16 cellular contexts compared by ENCODE assay signal in genomic region chr9:129775443-129775842, GRCh38. TPM values are rescaled to one million over a fixed set of nuclear protein-coding genes. Genes with fewer than 3 reads are reported as not detected.
DNase-seq lines count a peak whose midpoint lies in the region; ATAC-seq and TF ChIP-seq lines count a peak whose summit lies in the region.
"Had no signal": no experiment of that assay in that cellular context is flagged by ENCODE, and none has a peak within 500 bp of the region (broad histone marks: within the 10 kb centered on the region; RNA-seq: fewer than 3 reads in every experiment).

No MANE protein-coding gene starts in this region.

- DNase-seq in H4 (ENCODE audit: low spot score) (peak; percentile 37), neuronal stem cell (ENCODE audit: low spot score) (no peak), Right ventricle myocardium inferior (ENCODE audit: missing footprints) (no peak), right lobe of liver (no peak)
- no peak for DNase-seq in activated T-helper 2 cell treated with anti-CD3 and anti-CD28 coated beads, Interferon-gamma antibody, Interleukin-2, Interleukin-4, amounts not matched to agents 10 μg/mL and 5 μg/mL and 100 μg/mL, durations not matched to agents 14 hours and 24 hours and 36 hours (ENCODE audit: low spot score)
- DNase-seq: CD8-positive, alpha-beta T cell; NCI-H1092 treated with DMSO at 0.1 percent for 48 hours; NCI-H1694; NCI-H2227 treated with DMSO at 0.1 percent for 48 hours; NCI-H524; SHP77 treated with DMSO at 0.1 percent for 48 hours had no signal

- H2BK15ac ChIP-seq in neuronal stem cell (ENCODE audit: low read length): no peak overlapping the region

- H3K4me3 Mint-ChIP-seq in activated T-helper 2 cell treated with anti-CD3 and anti-CD28 coated beads, Interferon-gamma antibody, Interleukin-2, Interleukin-4, amounts not matched to agents 10 μg/mL and 5 μg/mL and 100 μg/mL, durations not matched to agents 14 hours and 24 hours and 36 hours (ENCODE audit: low read depth): no peak overlapping the region
- H3K4me3 Mint-ChIP-seq: CD8-positive, alpha-beta T cell; H9 had no signal

- H2AK5ac ChIP-seq in neuronal stem cell (ENCODE audit: low read depth, low read length): peak overlapping the region; percentile 74

- H3K4me2 ChIP-seq in BLaER1: peak overlapping the region; percentile 34
- no peak overlapping the region for H3K4me2 ChIP-seq in neuronal stem cell (ENCODE audit: insufficient read depth, low read length, poor library complexity, severe bottlenecking)

- no peak overlapping the region for H4K91ac ChIP-seq in neuronal stem cell (ENCODE audit: low read depth, low read length, poor library complexity)

- no peak for TF ChIP-seq POLR2A in right lobe of liver (IDR thresholded peaks at IDR 0.05)

- WGBS in neuronal stem cell (ENCODE audit: extremely low coverage in 2 of 2, insufficient read length in 2 of 2, insufficient replicate concordance in 1 of 2), 2 donors: no CpG with 5 or more reads among the region's 3 CpGs
- 39% methylated on average over 3 of the region's 3 CpGs for WGBS in right lobe of liver (ENCODE audit: insufficient coverage, low coverage, low lambda C conversion rate, missing lambda C conversion rate)

- H3K27ac ChIP-seq in BLaER1 (no peak overlapping the region), neuronal stem cell (replicated peaks; ENCODE audit: low read length) (no peak overlapping the region), right lobe of liver (no peak overlapping the region)
- H3K27ac ChIP-seq: HL-60 had no signal

- peak overlapping the region; percentile 20 for H3K18ac ChIP-seq in neuronal stem cell (ENCODE audit: low read length)

- peaks cover 9% of the 10 kb centered on the region; the same call in 1 of the 2 replicates for H3K27me3 ChIP-seq in BLaER1
- H3K27me3 ChIP-seq in neuronal stem cell (ENCODE audit: control insufficient read depth in 3 of 3, insufficient read depth in 3 of 3, low read depth in 1 of 3, low read length in 3 of 3): peaks cover 0 to 1% (median 0%) of the 10 kb centered on the region in 3 experiments
- no peaks in the 10 kb centered on the region for H3K27me3 ChIP-seq in right lobe of liver

- H4K20me1 ChIP-seq in BLaER1: peaks cover 27% of the 10 kb centered on the region

- H3K4me1 Mint-ChIP-seq in activated T-helper 2 cell treated with anti-CD3 and anti-CD28 coated beads, Interferon-gamma antibody, Interleukin-2, Interleukin-4, amounts not matched to agents 10 μg/mL and 5 μg/mL and 100 μg/mL, durations not matched to agents 14 hours and 24 hours and 36 hours (ENCODE audit: low read depth): peaks cover 15% of the 10 kb centered on the region

- no peak overlapping the region for H3K23ac ChIP-seq in neuronal stem cell (ENCODE audit: low read depth, low read length, poor library complexity)

- H2BK120ac ChIP-seq in neuronal stem cell (ENCODE audit: low read depth, low read length): no peak overlapping the region

- no peaks in the 10 kb centered on the region for H3K36me3 Mint-ChIP-seq in activated T-helper 2 cell treated with anti-CD3 and anti-CD28 coated beads, Interferon-gamma antibody, Interleukin-2, Interleukin-4, amounts not matched to agents 10 μg/mL and 5 μg/mL and 100 μg/mL, durations not matched to agents 14 hours and 24 hours and 36 hours (ENCODE audit: low read depth)
- H3K36me3 Mint-ChIP-seq: CD8-positive, alpha-beta T cell had no signal

- TF ChIP-seq CTCF in right lobe of liver (IDR thresholded peaks at IDR 0.05): no peak

- H3K9ac ChIP-seq in BLaER1 (no peak overlapping the region), neuronal stem cell (ENCODE audit: low read depth, low read length, poor library complexity) (peak overlapping the region; percentile 38)

- H3K4me3 ChIP-seq in BLaER1: no peak overlapping the region
- no peak overlapping the region for H3K4me3 ChIP-seq in neuronal stem cell (ENCODE audit: low read length in 2 of 2)
- no peak overlapping the region for H3K4me3 ChIP-seq in right lobe of liver

- H3K9me3 ChIP-seq in BLaER1: no peaks in the 10 kb centered on the region
- no peaks in the 10 kb centered on the region for H3K9me3 ChIP-seq in neuronal stem cell (replicated peaks in 1 of 2; ENCODE audit: control insufficient read depth in 2 of 2, insufficient read depth in 1 of 2, low read depth in 1 of 2, low read length in 2 of 2)
- H3K9me3 ChIP-seq in right lobe of liver: no peaks in the 10 kb centered on the region

- H3K27ac Mint-ChIP-seq in activated T-helper 2 cell treated with anti-CD3 and anti-CD28 coated beads, Interferon-gamma antibody, Interleukin-2, Interleukin-4, amounts not matched to agents 10 μg/mL and 5 μg/mL and 100 μg/mL, durations not matched to agents 14 hours and 24 hours and 36 hours: peak overlapping the region; percentile 28
- H3K27ac Mint-ChIP-seq: CD8-positive, alpha-beta T cell; H9 had no signal

- no peak overlapping the region for H3K14ac ChIP-seq in neuronal stem cell (ENCODE audit: low read length)

- ATAC-seq in Right ventricle myocardium inferior (no peak), right lobe of liver (no peak), GM18511 (IDR thresholded peaks at IDR 0.05; ENCODE audit: unreplicated experiment) (no peak)
- ATAC-seq: CD8-positive, alpha-beta T cell; Panc1 had no signal

- H2BK5ac ChIP-seq in neuronal stem cell (ENCODE audit: low read length): no peak overlapping the region

- no peak overlapping the region for H2AFZ ChIP-seq in neuronal stem cell (ENCODE audit: low read length)

- H3K27me3 Mint-ChIP-seq in activated T-helper 2 cell treated with anti-CD3 and anti-CD28 coated beads, Interferon-gamma antibody, Interleukin-2, Interleukin-4, amounts not matched to agents 10 μg/mL and 5 μg/mL and 100 μg/mL, durations not matched to agents 14 hours and 24 hours and 36 hours (ENCODE audit: low read depth): peaks cover 17% of the 10 kb centered on the region

- H3K9me3 Mint-ChIP-seq in activated T-helper 2 cell treated with anti-CD3 and anti-CD28 coated beads, Interferon-gamma antibody, Interleukin-2, Interleukin-4, amounts not matched to agents 10 μg/mL and 5 μg/mL and 100 μg/mL, durations not matched to agents 14 hours and 24 hours and 36 hours: no peaks in the 10 kb centered on the region
- H3K9me3 Mint-ChIP-seq: CD8-positive, alpha-beta T cell; H9 had no signal

- H3K4me1 ChIP-seq in BLaER1 (peaks cover 45% of the 10 kb centered on the region), neuronal stem cell (ENCODE audit: control insufficient read depth in 2 of 2, insufficient read depth in 1 of 2, low read depth in 1 of 2, low read length in 2 of 2) (peaks cover 5 to 7% of the 10 kb centered on the region in 2 donors), right lobe of liver (no peaks in the 10 kb centered on the region)

- intact Hi-C loops in activated T-helper 2 cell treated with anti-CD3 and anti-CD28 coated beads, Interferon-gamma antibody, Interleukin-2, Interleukin-4, amounts not matched to agents 10 μg/mL and 5 μg/mL and 100 μg/mL, durations not matched to agents 14 hours and 24 hours and 36 hours (cut with micrococcal nuclease): no loop called here
- intact Hi-C loops in Right ventricle myocardium inferior (cut with DNase I): no loop called here
- intact Hi-C loops in right lobe of liver (cut with DNase I): loop anchor here (5.0 to 10.0 kb wide), 2 partner anchors 33 to 641 kb away; no protein-coding TSS in a partner anchor

- H2BK12ac ChIP-seq in neuronal stem cell (ENCODE audit: low read length): no peak overlapping the region

- no peak overlapping the region for H3K4ac ChIP-seq in neuronal stem cell (ENCODE audit: low read length)

- H3K79me1 ChIP-seq in neuronal stem cell (ENCODE audit: low read depth, low read length): no peaks in the 10 kb centered on the region

- no peak overlapping the region for H4K8ac ChIP-seq in neuronal stem cell (ENCODE audit: low read depth, low read length)

- no peaks in the 10 kb centered on the region for H3K36me3 ChIP-seq in BLaER1
- H3K36me3 ChIP-seq in neuronal stem cell (replicated peaks in 1 of 2; ENCODE audit: control insufficient read depth in 2 of 2, insufficient read depth in 2 of 2, low read length in 2 of 2): no peaks in the 10 kb centered on the region
- no peaks in the 10 kb centered on the region for H3K36me3 ChIP-seq in right lobe of liver

RNA-seq across cellular contexts. Expression of gene PTGES, which starts 22.6 kb away (rescaled TPM):
- 13.0 and 14.2 TPM in 2 replicates for total RNA-seq in H4 (2014; rRNA removed; shearing (Covaris generic))
- 0.34 and 0.39 TPM in 2 replicates for total RNA-seq in activated T-helper 2 cell treated with anti-CD3 and anti-CD28 coated beads, Interferon-gamma antibody, Interleukin-2, Interleukin-4, amounts not matched to agents 10 μg/mL and 5 μg/mL and 100 μg/mL, durations not matched to agents 14 hours and 24 hours and 36 hours
- 4.1 TPM for polyA plus RNA-seq in neuronal stem cell (2013, experiment 1 of 2)
- 4.1 TPM for polyA plus RNA-seq in neuronal stem cell (2013, experiment 2 of 2)
- total RNA-seq in Right ventricle myocardium inferior (4.8 TPM), right lobe of liver (under 1 TPM in 2 of 6 experiments, not detected in 4; 0.15 to 0.24 TPM)

RNA-seq across cellular contexts. Expression of gene TOR1B, which starts 27.5 kb away (rescaled TPM):
- 45.5 and 57.7 TPM in 2 replicates for total RNA-seq in H4 (2014; rRNA removed; shearing (Covaris generic))
- total RNA-seq in activated T-helper 2 cell treated with anti-CD3 and anti-CD28 coated beads, Interferon-gamma antibody, Interleukin-2, Interleukin-4, amounts not matched to agents 10 μg/mL and 5 μg/mL and 100 μg/mL, durations not matched to agents 14 hours and 24 hours and 36 hours: 23.9 and 25.2 TPM in 2 replicates
- polyA plus RNA-seq in neuronal stem cell (2013, experiment 1 of 2): 7.8 TPM
- polyA plus RNA-seq in neuronal stem cell (2013, experiment 2 of 2): 9.0 TPM
- total RNA-seq in Right ventricle myocardium inferior: 10.5 TPM
- total RNA-seq in right lobe of liver: 10 to 100 TPM; 16.1 to 30.7 (median 18.9) TPM

RNA-seq across cellular contexts. Expression of gene TOR1A, which starts 48.5 kb away (rescaled TPM):
- 37.1 and 73.7 TPM in 2 replicates for total RNA-seq in H4 (2014; rRNA removed; shearing (Covaris generic))
- 52.5 and 55.8 TPM in 2 replicates for total RNA-seq in activated T-helper 2 cell treated with anti-CD3 and anti-CD28 coated beads, Interferon-gamma antibody, Interleukin-2, Interleukin-4, amounts not matched to agents 10 μg/mL and 5 μg/mL and 100 μg/mL, durations not matched to agents 14 hours and 24 hours and 36 hours
- 28.2 TPM for polyA plus RNA-seq in neuronal stem cell (2013, experiment 1 of 2)
- 27.2 TPM for polyA plus RNA-seq in neuronal stem cell (2013, experiment 2 of 2)
- total RNA-seq in Right ventricle myocardium inferior (12.2 TPM), right lobe of liver (10 to 100 TPM; 18.4 to 41.3 (median 23.0) TPM)

RNA-seq across cellular contexts. Expression of gene C9orf78, which starts 59.6 kb away (rescaled TPM):
- total RNA-seq in H4 (2014; rRNA removed; shearing (Covaris generic)): 52.7 and 58.8 TPM in 2 replicates
- total RNA-seq in activated T-helper 2 cell treated with anti-CD3 and anti-CD28 coated beads, Interferon-gamma antibody, Interleukin-2, Interleukin-4, amounts not matched to agents 10 μg/mL and 5 μg/mL and 100 μg/mL, durations not matched to agents 14 hours and 24 hours and 36 hours: 54.4 and 59.6 TPM in 2 replicates
- polyA plus RNA-seq in neuronal stem cell (2013, experiment 1 of 2): 37.6 TPM
- 36.0 TPM for polyA plus RNA-seq in neuronal stem cell (2013, experiment 2 of 2)
- total RNA-seq in Right ventricle myocardium inferior (32.0 TPM), right lobe of liver (10 to 100 TPM; 25.2 to 39.8 (median 33.5) TPM)

RNA-seq across cellular contexts. Expression of gene USP20, which starts 59.8 kb away (rescaled TPM):
- 2.6 and 2.8 TPM in 2 replicates for total RNA-seq in H4 (2014; rRNA removed; shearing (Covaris generic))
- total RNA-seq in activated T-helper 2 cell treated with anti-CD3 and anti-CD28 coated beads, Interferon-gamma antibody, Interleukin-2, Interleukin-4, amounts not matched to agents 10 μg/mL and 5 μg/mL and 100 μg/mL, durations not matched to agents 14 hours and 24 hours and 36 hours: 45.6 and 52.3 TPM in 2 replicates
- polyA plus RNA-seq in neuronal stem cell (2013, experiment 1 of 2): 11.8 TPM
- polyA plus RNA-seq in neuronal stem cell (2013, experiment 2 of 2): 10.9 TPM
- total RNA-seq in Right ventricle myocardium inferior: 14.0 TPM
- 10 to 100 TPM in 4 of 6 experiments, 1 to 10 TPM in 2; 7.5 to 14.0 (median 10.8) TPM for total RNA-seq in right lobe of liver

Comparison
In these comparisons a context has a peak if more than half of its experiments do, and no peak if none do; other contexts are left out.
1. intact Hi-C loops: an anchor here in right lobe of liver (5.0 to 10.0 kb wide); none called in activated T-helper 2 cell treated with anti-CD3 and anti-CD28 coated beads, Interferon-gamma antibody, Interleukin-2, Interleukin-4, amounts not matched to agents 10 μg/mL and 5 μg/mL and 100 μg/mL, durations not matched to agents 14 hours and 24 hours and 36 hours and Right ventricle myocardium inferior.